In the genomic region with DNA sequence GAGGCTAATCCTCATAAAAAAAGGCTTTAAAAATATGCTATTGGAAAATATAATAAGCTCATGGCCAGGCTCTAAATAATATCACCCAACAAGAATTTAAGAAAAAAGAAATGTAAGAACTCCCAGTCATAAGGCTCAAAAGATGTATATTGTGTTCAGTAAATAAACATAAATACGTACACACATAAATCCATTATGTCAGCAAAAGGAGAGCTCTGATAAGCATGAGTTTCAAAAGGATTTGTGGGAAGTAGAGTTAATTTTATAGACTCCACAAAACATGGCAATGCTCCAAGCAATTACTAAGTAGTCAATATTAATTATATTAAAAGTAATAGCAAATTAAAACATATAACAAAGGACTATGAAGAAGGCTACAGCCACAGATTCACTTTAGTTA, we compare ENCODE assay signal across 26 cellular contexts. TPM values are rescaled to one million over a fixed set of nuclear protein-coding genes. Genes with fewer than 3 reads are reported as not detected.
"Had no signal": no experiment of that assay in that cellular context is flagged by ENCODE, and none has a peak within 500 bp of the region (broad histone marks: within the 10 kb centered on the region; RNA-seq: fewer than 3 reads in every experiment).

No MANE protein-coding gene starts in this region.

- H3K27me3 ChIP-seq: neural progenitor cell, ovary, stomach, thyroid gland, tibial nerve, upper lobe of left lung, vagina had no signal

- FAIRE-seq: urothelium cell line had no signal

- H3K27ac ChIP-seq: neural progenitor cell, ovary, parathyroid adenoma, psoas muscle, skin epidermis, stomach, thoracic aorta, thyroid gland, tibial nerve, upper lobe of left lung, vagina had no signal

- H3K4me2 ChIP-seq: neural progenitor cell had no signal

- H2AFZ ChIP-seq: neural progenitor cell, parathyroid adenoma had no signal

- H3K4me3 ChIP-seq: neural progenitor cell, ovary, psoas muscle, skin epidermis, stomach, thoracic aorta, thyroid gland, tibial nerve, upper lobe of left lung, vagina had no signal

- ATAC-seq: naive thymus-derived CD4-positive, alpha-beta T cell; natural killer cell; psoas muscle; right cardiac atrium; sciatic nerve; stimulated activated effector memory CD8-positive, alpha-beta T cell treated with anti-CD3 and anti-CD28 coated beads, Interleukin-12 subunit alpha, Interleukin-12 subunit beta, amount 100 ng/mL, for 72 hours; stimulated activated naive B cell treated with anti-CD40 and anti-IgM and Interleukin-4, amounts not matched to agents 10 μg/mL and 1 μg/mL and 100 μg/mL, for 72 hours had no signal

- H3K79me2 ChIP-seq: parathyroid adenoma had no signal

- DNase-seq: naive thymus-derived CD4-positive, alpha-beta T cell; natural killer cell; occipital lobe; ovary; posterior cingulate gyrus; psoas muscle; right cardiac atrium; stimulated activated CD4-positive, alpha-beta T cell treated with anti-CD3 and anti-CD28 coated beads, Interleukin-15, amount 100 ng/mL, for 24 hours; stimulated activated CD4-positive, alpha-beta T cell treated with anti-CD3 and anti-CD28 coated beads, Interleukin-2, amount 100 ng/mL, for 24 hours; stimulated activated CD4-positive, alpha-beta T cell treated with anti-CD3 and anti-CD28 coated beads, Interleukin-2, amount 100 ng/mL, for 48 hours; stimulated activated CD4-positive, alpha-beta T cell treated with anti-CD3 and anti-CD28 coated beads, Interleukin-4, amount 100 ng/mL, for 24 hours; stimulated activated naive B cell treated with anti-CD40 and anti-IgM and Interleukin-4, amounts not matched to agents 10 μg/mL and 1 μg/mL and 100 μg/mL, for 72 hours; stimulated activated naive CD4-positive, alpha-beta T cell treated with Interleukin-2 at 50 U/mL for 16 hours; stomach; thyroid gland; trophoblast cell; upper lobe of left lung had no signal

- H3K36me3 ChIP-seq: neural progenitor cell, ovary, stomach, thoracic aorta, thyroid gland, tibial nerve, upper lobe of left lung, vagina had no signal

- H3K9ac ChIP-seq: neural progenitor cell, parathyroid adenoma had no signal

- H3K9me3 ChIP-seq: ovary, psoas muscle, thoracic aorta, thyroid gland, tibial nerve, upper lobe of left lung, vagina had no signal

- H3K4me1 ChIP-seq: neural progenitor cell, parathyroid adenoma, psoas muscle, stomach, thyroid gland, tibial nerve, upper lobe of left lung, vagina had no signal

RNA-seq across cellular contexts. Expression of gene TRPC4, which starts 37.3 kb away (rescaled TPM):
- total RNA-seq: naive thymus-derived CD4-positive, alpha-beta T cell; natural killer cell had no signal
- polyA plus RNA-seq: naive thymus-derived CD4-positive, alpha-beta T cell had no signal
